ENCODE assay signal across 22 cellular contexts in genomic region chr12:11635341-11635740, GRCh38.
"Had no signal": no experiment of that assay in that cellular context is flagged by ENCODE, and none has a peak within 500 bp of the region (broad histone marks: within the 10 kb centered on the region; RNA-seq: fewer than 3 reads in every experiment).

No MANE protein-coding gene starts in this region.

- DNase-seq: activated CD4-positive, alpha-beta T cell treated with anti-CD3 and anti-CD28 coated beads, Interleukin-2, amount 50 U/mL, for 4 hours; activated CD8-positive, alpha-beta memory T cell treated with anti-CD3 and anti-CD28 coated beads, Interleukin-2, amount 50 U/mL, for 48 hours; activated naive CD4-positive, alpha-beta T cell treated with anti-CD3 and anti-CD28 coated beads for 36 hours; activated naive CD8-positive, alpha-beta T cell treated with anti-CD3 and anti-CD28 coated beads, Interleukin-2, amount 10 ng/mL, durations not matched to agents 7 days and 5 days; activated T-cell treated with anti-CD3 and anti-CD28 coated beads, Interleukin-2, amount 50 U/mL, for 4 hours; amniotic stem cell; cortex of kidney; heart right ventricle; kidney; left lung; naive thymus-derived CD4-positive, alpha-beta T cell; occipital lobe; posterior cingulate gyrus; right lobe of liver; stimulated activated CD4-positive, alpha-beta T cell treated with anti-CD3 and anti-CD28 coated beads, Interleukin-1b, Interleukin-23, amount 100 ng/mL, for 48 hours; T-cell; tibial artery had no signal

- H3K27me3 ChIP-seq: cardiac muscle cell, esophagus muscularis mucosa, heart right ventricle, left lung, right lobe of liver, tibial artery had no signal

- H3K4me3 ChIP-seq: cardiac muscle cell, esophagus muscularis mucosa, heart right ventricle, left lung, lung, right lobe of liver, skin epidermis, tibial artery had no signal

- H3K4me1 ChIP-seq: esophagus muscularis mucosa, heart right ventricle, left lung, tibial artery had no signal

- ATAC-seq: activated T-cell treated with anti-CD3 and anti-CD28 coated beads, Interleukin-2, amount 50 U/mL, for 4 hours; heart right ventricle; left lung; naive thymus-derived CD4-positive, alpha-beta T cell; right lobe of liver; T-cell had no signal

- H3K27ac ChIP-seq: cardiac muscle cell, esophagus muscularis mucosa, heart right ventricle, left lung, right lobe of liver, skin epidermis, tibial artery had no signal

- FAIRE-seq: endometrium, kidney had no signal

- H3K9me3 ChIP-seq: esophagus muscularis mucosa, right lobe of liver, tibial artery had no signal

- H3K36me3 ChIP-seq: cardiac muscle cell, esophagus muscularis mucosa, heart right ventricle, left lung, right lobe of liver, tibial artery had no signal
